Comparison of ENCODE assay signal across 8 cellular contexts in genomic region chr2:218671077-218671653, GRCh38. TPM values are rescaled to one million over a fixed set of nuclear protein-coding genes. Genes with fewer than 3 reads are reported as not detected.
DNase-seq lines count a peak whose midpoint lies in the region; ATAC-seq, FAIRE-seq and TF ChIP-seq lines count a peak whose summit lies in the region.

No MANE protein-coding gene starts in this region.

- peaks cover 0 to 6% of the 10 kb centered on the region in 2 donors for H3K36me3 ChIP-seq in prostate gland

- intact Hi-C loops in prostate gland (cut with DNase I), result no loop called here

- H3K4me1 Mint-ChIP-seq in activated CD4-positive, alpha-beta T cell treated with anti-CD3 and anti-CD28 coated beads, Interleukin-2, amount 10 ng/mL, durations not matched to agents 7 days and 5 days, result peaks cover 26% of the 10 kb centered on the region

- peak overlapping the region; percentile 96 for H3K4me3 Mint-ChIP-seq in activated CD4-positive, alpha-beta T cell treated with anti-CD3 and anti-CD28 coated beads, Interleukin-2, amount 10 ng/mL, durations not matched to agents 7 days and 5 days

- H3K27me3 Mint-ChIP-seq in activated CD4-positive, alpha-beta T cell treated with anti-CD3 and anti-CD28 coated beads, Interleukin-2, amount 10 ng/mL, durations not matched to agents 7 days and 5 days, result no peaks in the 10 kb centered on the region

- CTCF ChIA-PET in activated CD4-positive, alpha-beta T cell treated with anti-CD3 and anti-CD28 coated beads, Interleukin-2, amount 10 ng/mL, durations not matched to agents 7 days and 5 days (lab: Charles Lee), result interaction anchor here (0.9 to 5.3 kb wide), 8 partner anchors 12 to 176 kb away, joined by 3 to 45 read pairs (median 4); partner anchors contain the start of genes BCS1L, TTLL4 and ZNF142

- no peak for FAIRE-seq in RCC 7860 (lab: Jason Lieb, UNC)

- peaks cover 7% of the 10 kb centered on the region for H3K36me3 Mint-ChIP-seq in activated CD4-positive, alpha-beta T cell treated with anti-CD3 and anti-CD28 coated beads, Interleukin-2, amount 10 ng/mL, durations not matched to agents 7 days and 5 days (ENCODE audit: low read depth)

- no peaks in the 10 kb centered on the region for H3K9me3 ChIP-seq in prostate gland

- H3K27ac Mint-ChIP-seq in activated CD4-positive, alpha-beta T cell treated with anti-CD3 and anti-CD28 coated beads, Interleukin-2, amount 10 ng/mL, durations not matched to agents 7 days and 5 days, result peak overlapping the region; percentile 93

- TF ChIP-seq CTCF in prostate gland (IDR thresholded peaks at IDR 0.05), result no peak
- TF ChIP-seq CTCF in GM10266 (IDR thresholded peaks at IDR 0.05; ENCODE audit: control insufficient read depth, insufficient read depth, low read depth, missing control alignments), result no peak

- TF ChIP-seq POLR2A in erythroblast (IDR thresholded peaks at IDR 0.05; ENCODE audit: low read length), result no peak
- TF ChIP-seq POLR2A in prostate gland (IDR thresholded peaks at IDR 0.05), result no peak

- no peaks in the 10 kb centered on the region for H3K27me3 ChIP-seq in prostate gland (replicated peaks; ENCODE audit: insufficient read depth)

- peak overlapping the region; percentile 48 to 73 for H3K4me3 ChIP-seq in prostate gland

- no peak for ATAC-seq in HG03457 (IDR thresholded peaks at IDR 0.05; ENCODE audit: unreplicated experiment)

- WGBS in prostate gland, result 42% methylated on average over 12 of the region's 12 CpGs

- POLR2A ChIA-PET in activated CD4-positive, alpha-beta T cell treated with anti-CD3 and anti-CD28 coated beads, Interleukin-2, amount 10 ng/mL, durations not matched to agents 7 days and 5 days (lab: Charles Lee), result no interaction called here

- H3K27ac ChIP-seq in prostate gland, result peak overlapping the region; percentile 56 to 65

- H3K4me1 ChIP-seq in prostate gland (replicated peaks), result peaks cover 4% of the 10 kb centered on the region

- DNase-seq in activated CD4-positive, alpha-beta T cell treated with anti-CD3 and anti-CD28 coated beads, Interleukin-2, amount 10 ng/mL, durations not matched to agents 7 days and 5 days, result no peak
- no peak for DNase-seq in activated CD4-positive, alpha-beta T cell treated with anti-CD3 and anti-CD28 coated beads, Interleukin-2, amount 50 U/mL, for 48 hours
- peak; percentile 5 for DNase-seq in RCC 7860 (ENCODE audit: low spot score)
- peak; percentile 29 to 41 for DNase-seq in erythroblast (lab: John Stamatoyannopoulos, UW)
- DNase-seq in prostate gland (ENCODE audit: low spot score), result no peak
- no peak for DNase-seq in NCI-H1930 (lab: John Stamatoyannopoulos, UW)
- DNase-seq in GM10266 (ENCODE audit: extremely low spot score), result no peak

- H3K9me3 Mint-ChIP-seq in activated CD4-positive, alpha-beta T cell treated with anti-CD3 and anti-CD28 coated beads, Interleukin-2, amount 10 ng/mL, durations not matched to agents 7 days and 5 days, result no peaks in the 10 kb centered on the region

RNA-seq across cellular contexts. Expression of gene RNF25, which starts 0.6 kb away (rescaled TPM):
- 10 to 100 TPM; 20.6 to 29.8 TPM for total RNA-seq in activated CD4-positive, alpha-beta T cell treated with anti-CD3 and anti-CD28 coated beads, Interleukin-2, amount 10 ng/mL, durations not matched to agents 7 days and 5 days
- 10 to 100 TPM; 20.0 to 32.5 TPM for total RNA-seq in prostate gland

RNA-seq across cellular contexts. Expression of gene STK36, which starts 0.7 kb away (rescaled TPM):
- total RNA-seq in activated CD4-positive, alpha-beta T cell treated with anti-CD3 and anti-CD28 coated beads, Interleukin-2, amount 10 ng/mL, durations not matched to agents 7 days and 5 days, result 10 to 100 TPM; 14.6 to 17.3 TPM
- total RNA-seq in prostate gland, result 10 to 100 TPM; 22.0 to 90.9 TPM

RNA-seq across cellular contexts. Expression of gene BCS1L, which starts 11.7 kb away (rescaled TPM):
- total RNA-seq in activated CD4-positive, alpha-beta T cell treated with anti-CD3 and anti-CD28 coated beads, Interleukin-2, amount 10 ng/mL, durations not matched to agents 7 days and 5 days, result 10 to 100 TPM; 53.4 to 58.6 TPM
- total RNA-seq in prostate gland, result 10 to 100 TPM; 40.3 to 42.9 TPM

RNA-seq across cellular contexts. Expression of gene ZNF142, which starts 11.7 kb away (rescaled TPM):
- total RNA-seq in activated CD4-positive, alpha-beta T cell treated with anti-CD3 and anti-CD28 coated beads, Interleukin-2, amount 10 ng/mL, durations not matched to agents 7 days and 5 days, result 10 to 100 TPM; 46.8 to 48.6 TPM
- total RNA-seq in prostate gland, result 10 to 100 TPM; 25.5 to 34.7 TPM

RNA-seq across cellular contexts. Expression of gene TTLL4, which starts 39.5 kb away (rescaled TPM):
- 10 to 100 TPM; 31.6 TPM for total RNA-seq in activated CD4-positive, alpha-beta T cell treated with anti-CD3 and anti-CD28 coated beads, Interleukin-2, amount 10 ng/mL, durations not matched to agents 7 days and 5 days
- 10 to 100 TPM; 21.1 to 63.8 TPM for total RNA-seq in prostate gland

Comparison
In these comparisons a context has a peak if more than half of its experiments do, and no peak if none do; other contexts are left out.
1. DNase-seq: peak in RCC 7860 (single experiment) and erythroblast (2 of 2); none in activated CD4-positive, alpha-beta T cell treated with anti-CD3 and anti-CD28 coated beads, Interleukin-2, amount 10 ng/mL, durations not matched to agents 7 days and 5 days (single experiment), activated CD4-positive, alpha-beta T cell treated with anti-CD3 and anti-CD28 coated beads, Interleukin-2, amount 50 U/mL, for 48 hours (0 of 2), prostate gland (single experiment), NCI-H1930 (0 of 2) and GM10266 (single experiment).